Comparison of ENCODE assay signal across 22 cellular contexts in the genomic region with DNA sequence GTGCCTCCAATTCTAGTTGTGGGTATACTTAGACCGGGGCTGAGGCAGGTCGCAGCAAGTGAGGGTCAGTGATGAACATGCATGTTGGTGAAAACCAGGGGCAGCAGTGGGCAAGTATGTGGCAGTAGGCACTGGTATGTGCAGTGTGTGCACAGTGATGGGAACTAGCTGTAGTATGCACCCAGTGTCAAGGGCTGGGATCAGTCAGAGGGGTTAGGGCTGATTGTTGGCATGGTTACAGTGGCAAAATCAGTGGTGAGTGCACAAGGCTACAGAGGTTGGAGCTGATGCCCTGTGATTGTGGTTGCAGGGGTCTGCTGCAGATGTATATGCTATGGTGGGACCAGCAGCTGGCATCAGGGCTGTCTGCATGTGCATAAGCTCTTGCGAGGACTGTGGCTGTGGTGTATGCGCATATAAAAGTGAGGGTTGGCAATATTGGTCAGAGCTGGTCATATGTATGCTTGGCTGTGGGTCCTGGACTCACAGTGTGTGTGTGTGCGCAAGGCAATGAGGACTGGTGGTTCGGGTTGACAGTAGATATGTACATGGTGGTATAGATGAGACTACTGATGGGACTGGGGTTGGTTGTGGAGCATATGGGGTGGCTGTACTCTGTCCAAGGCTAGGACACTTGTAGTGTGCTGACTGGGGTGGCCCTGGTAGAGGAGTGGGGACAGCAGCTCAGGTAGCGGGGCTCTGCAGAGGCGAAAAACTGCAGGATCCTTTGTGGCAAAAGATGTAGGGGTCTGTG.
"Had no signal": no experiment of that assay in that cellular context is flagged by ENCODE, and none has a peak within 500 bp of the region (broad histone marks: within the 10 kb centered on the region; RNA-seq: fewer than 3 reads in every experiment).

No MANE protein-coding gene starts in this region.

- H3K27ac Mint-ChIP-seq: dendritic cell treated with granulocyte-macrophage colony-stimulating factor and Interleukin-4, amounts not matched to agents 40 ng/mL and 50 ng/mL, for 4 days; effector memory CD8-positive, alpha-beta T cell; memory B cell; mesothelial cell of epicardium; nephron; stimulated activated naive CD8-positive, alpha-beta T cell treated with anti-CD3 and anti-CD28 coated beads, Interleukin-15, Interleukin-2, amounts not matched to agents 100 ng/mL and 50 ng/mL, for 24 hours had no signal

- DNase-seq: cerebellar nuclear complex; effector memory CD8-positive, alpha-beta T cell; gastrocnemius medialis; heart right ventricle; hypothalamus; islet precursor cell; left cardiac atrium; left ventricle myocardium inferior; lower lobe of right lung; small intestine; stimulated activated CD4-positive, alpha-beta T cell treated with anti-CD3 and anti-CD28 coated beads, Interleukin-12 subunit alpha, Interleukin-12 subunit beta, amount 100 ng/mL, for 4 hours; testis had no signal

- H3K4me1 Mint-ChIP-seq: mesothelial cell of epicardium, nephron had no signal

- H3K36me3 Mint-ChIP-seq: memory B cell had no signal

- H3K9me3 Mint-ChIP-seq: dendritic cell treated with granulocyte-macrophage colony-stimulating factor and Interleukin-4, amounts not matched to agents 40 ng/mL and 50 ng/mL, for 4 days; effector memory CD8-positive, alpha-beta T cell; stimulated activated naive CD8-positive, alpha-beta T cell treated with anti-CD3 and anti-CD28 coated beads, Interleukin-15, Interleukin-2, amounts not matched to agents 100 ng/mL and 50 ng/mL, for 24 hours had no signal

- H3K4me3 Mint-ChIP-seq: dendritic cell treated with granulocyte-macrophage colony-stimulating factor and Interleukin-4, amounts not matched to agents 40 ng/mL and 50 ng/mL, for 4 days; effector memory CD8-positive, alpha-beta T cell; memory B cell; mesothelial cell of epicardium; nephron; stimulated activated naive CD8-positive, alpha-beta T cell treated with anti-CD3 and anti-CD28 coated beads, Interleukin-15, Interleukin-2, amounts not matched to agents 100 ng/mL and 50 ng/mL, for 24 hours had no signal

- H3K9me3 ChIP-seq: esophagus muscularis mucosa, gastrocnemius medialis, left ventricle myocardium inferior, lower lobe of right lung, right atrium auricular region, testis, tibial nerve had no signal

- H3K36me3 ChIP-seq: esophagus muscularis mucosa, gastrocnemius medialis, heart right ventricle, left ventricle myocardium inferior, lower lobe of right lung, right atrium auricular region, tibial nerve had no signal

- ATAC-seq: effector memory CD8-positive, alpha-beta T cell; gastrocnemius medialis; heart right ventricle; left cardiac atrium had no signal

- H3K4me1 ChIP-seq: esophagus muscularis mucosa, gastrocnemius medialis, heart right ventricle, left ventricle myocardium inferior, lower lobe of right lung, right atrium auricular region, testis, tibial nerve had no signal

- FAIRE-seq: colon, small intestine had no signal

- H3K4me3 ChIP-seq: esophagus muscularis mucosa, gastrocnemius medialis, heart right ventricle, left ventricle myocardium inferior, lower lobe of right lung, right atrium auricular region, testis, tibial nerve had no signal

- H3K27ac ChIP-seq: epithelial cell of prostate, esophagus muscularis mucosa, gastrocnemius medialis, heart right ventricle, left ventricle myocardium inferior, lower lobe of right lung, right atrium auricular region, testis, tibial nerve had no signal

- H3K27me3 ChIP-seq: esophagus muscularis mucosa, gastrocnemius medialis, heart right ventricle, right atrium auricular region, testis, tibial nerve had no signal
